Comparison of ENCODE assay signal across 18 cellular contexts in genomic region chr5:98460536-98460935, GRCh38.
DNase-seq lines count a peak whose midpoint lies in the region; ATAC-seq and TF ChIP-seq lines count a peak whose summit lies in the region.
"Had no signal": no experiment of that assay in that cellular context is flagged by ENCODE, and none has a peak within 500 bp of the region (broad histone marks: within the 10 kb centered on the region; RNA-seq: fewer than 3 reads in every experiment).

No MANE protein-coding gene starts in this region.

- H3K9ac ChIP-seq in BLaER1 treated with 17β-estradiol and CSF1 and Interleukin-3, amounts not matched to agents 10 nM and 100 nM = no peak overlapping the region
- no peak overlapping the region for H3K9ac ChIP-seq in PC-3 (ENCODE audit: low read length)

- no TSS peak for BruUV-seq in PC-3 (replicated peaks; lab: Mats Ljungman, UMichigan)

- POLR2A ChIA-PET in PC-3 (lab: Charles Lee; ENCODE audit: unreplicated experiment) = interaction anchor here (0.7 kb wide), 1 partner anchor 414 kb away, joined by 5 read pairs; no protein-coding TSS in a partner anchor

- DNase-seq in LHCN-M2 (ENCODE audit: low read depth) (peak; percentile 36), PC-3 (peak; percentile 47), foreskin fibroblast (peak; percentile 23 to 62), sigmoid colon (no peak), caudate nucleus (lab: John Stamatoyannopoulos, UW) (no peak)
- DNase-seq in activated naive CD4-positive, alpha-beta T cell treated with anti-CD3 and anti-CD28 coated beads, Interleukin-2, amount 50 U/mL, for 16 hours = no peak
- DNase-seq: GDM1, KG1, NCI-H1694, NCI-H2081, NCI-H2171, NCI-H345, NCI-H524, NCI-H774, T-helper 17 cell had no signal

- TF ChIP-seq CTCF in PC-3 (conservative IDR thresholded peaks at IDR 0.05; ENCODE audit: low read depth, low read length) = no peak
- no peak for TF ChIP-seq CTCF in foreskin fibroblast (IDR thresholded peaks at IDR 0.05; ENCODE audit: low read depth, low read length)
- TF ChIP-seq CTCF in sigmoid colon (IDR thresholded peaks at IDR 0.05) = no peak

- intact Hi-C loops in PC-3 (cut with micrococcal nuclease) = no loop called here
- intact Hi-C loops in sigmoid colon (cut with DNase I) = no loop called here

- H3K9me3 ChIP-seq in BLaER1 treated with 17β-estradiol and CSF1 and Interleukin-3, amounts not matched to agents 10 nM and 100 nM (replicated peaks in 1 of 11) = peaks cover 0 to 11% (median 0%) of the 10 kb centered on the region in 11 experiments; a peak in 4 of 22 replicates
- H3K9me3 ChIP-seq in PC-3 (ENCODE audit: low read length) = no peaks in the 10 kb centered on the region
- H3K9me3 ChIP-seq in sigmoid colon = no peaks in the 10 kb centered on the region
- H3K9me3 ChIP-seq: SJSA1 had no signal

- no peaks in the 10 kb centered on the region for H3K9me2 ChIP-seq in PC-3 (replicated peaks; ENCODE audit: low read length)

- H3K79me2 ChIP-seq in PC-3 (ENCODE audit: low read length) = no peaks in the 10 kb centered on the region

- H3F3A ChIP-seq in PC-3 (ENCODE audit: low read length, unreplicated experiment) = no peaks in the 10 kb centered on the region

- peak; percentile 100 for ATAC-seq in PC-3
- ATAC-seq: Panc1, T-helper 17 cell had no signal

- no peak for TF ChIP-seq POLR2A in sigmoid colon (IDR thresholded peaks at IDR 0.05)

- no peak for TF ChIP-seq EP300 in sigmoid colon (IDR thresholded peaks at IDR 0.05)

- 45 to 52% methylated on average over 1 of the region's 1 CpG for WGBS in sigmoid colon, 2 donors

- peak overlapping the region in 9 of 11 experiments; percentile 8 to 94 (median 58); a peak in 15 of 22 replicates for H3K27ac ChIP-seq in BLaER1 treated with 17β-estradiol and CSF1 and Interleukin-3, amounts not matched to agents 10 nM and 100 nM
- H3K27ac ChIP-seq in PC-3 (ENCODE audit: low read length) (no peak overlapping the region), sigmoid colon (no peak overlapping the region), caudate nucleus (ENCODE audit: low read depth, low read length) (no peak overlapping the region)
- H3K27ac ChIP-seq: SJSA1 had no signal

- peaks cover 21 to 64% (median 58%) of the 10 kb centered on the region in 10 experiments for H3K4me1 ChIP-seq in BLaER1 treated with 17β-estradiol and CSF1 and Interleukin-3, amounts not matched to agents 10 nM and 100 nM
- peaks cover 9% of the 10 kb centered on the region for H3K4me1 ChIP-seq in PC-3 (ENCODE audit: insufficient read depth, low read length)
- no peaks in the 10 kb centered on the region for H3K4me1 ChIP-seq in sigmoid colon

- H3K4me3 ChIP-seq in BLaER1 treated with 17β-estradiol and CSF1 and Interleukin-3, amounts not matched to agents 10 nM and 100 nM = no peak overlapping the region
- no peak overlapping the region for H3K4me3 ChIP-seq in PC-3 (ENCODE audit: low read length)
- H3K4me3 ChIP-seq in foreskin fibroblast (ENCODE audit: low read depth in 1 of 2, low read length in 2 of 2) = no peak overlapping the region
- H3K4me3 ChIP-seq in sigmoid colon = no peak overlapping the region
- H3K4me3 ChIP-seq: SJSA1 had no signal

- CTCF ChIA-PET in PC-3 (lab: Charles Lee) = interaction anchor here (0.5 to 1.2 kb wide), 7 partner anchors 40 to 335 kb away, joined by 3 to 7 read pairs (median 3); no protein-coding TSS in a partner anchor

- H3K27me3 ChIP-seq in BLaER1 treated with 17β-estradiol and CSF1 and Interleukin-3, amounts not matched to agents 10 nM and 100 nM = no peaks in the 10 kb centered on the region
- H3K27me3 ChIP-seq in PC-3 (ENCODE audit: low read length) = no peaks in the 10 kb centered on the region
- no peaks in the 10 kb centered on the region for H3K27me3 ChIP-seq in sigmoid colon
- H3K27me3 ChIP-seq: SJSA1 had no signal

- H3K4me2 ChIP-seq in BLaER1 treated with 17β-estradiol and CSF1 and Interleukin-3, amounts not matched to agents 10 nM and 100 nM = peak overlapping the region in 9 of 11 experiments; percentile 25 to 91 (median 63); a peak in 17 of 22 replicates
- no peak overlapping the region for H3K4me2 ChIP-seq in PC-3 (ENCODE audit: low read length)

- no peaks in the 10 kb centered on the region for H3K36me3 ChIP-seq in BLaER1 treated with 17β-estradiol and CSF1 and Interleukin-3, amounts not matched to agents 10 nM and 100 nM
- H3K36me3 ChIP-seq in PC-3 (ENCODE audit: low read depth, low read length) (no peaks in the 10 kb centered on the region), sigmoid colon (no peaks in the 10 kb centered on the region)
- H3K36me3 ChIP-seq: SJSA1 had no signal

- no peaks in the 10 kb centered on the region for H4K20me1 ChIP-seq in BLaER1 treated with 17β-estradiol and CSF1 and Interleukin-3, amounts not matched to agents 10 nM and 100 nM
- H4K20me1 ChIP-seq in PC-3 (ENCODE audit: low read length) = no peaks in the 10 kb centered on the region

- no peak overlapping the region for H2AFZ ChIP-seq in PC-3 (ENCODE audit: low read length)

Comparison
In these comparisons a context has a peak if more than half of its experiments do, and no peak if none do; other contexts are left out.
1. H3K27ac ChIP-seq: peak in BLaER1 treated with 17β-estradiol and CSF1 and Interleukin-3, amounts not matched to agents 10 nM and 100 nM (9 of 11); none in PC-3 (single experiment), sigmoid colon (0 of 4) and caudate nucleus (single experiment).
2. DNase-seq: peak in LHCN-M2 (single experiment), PC-3 (single experiment) and foreskin fibroblast (2 of 2); none in sigmoid colon (single experiment), caudate nucleus (0 of 61) and activated naive CD4-positive, alpha-beta T cell treated with anti-CD3 and anti-CD28 coated beads, Interleukin-2, amount 50 U/mL, for 16 hours (single experiment).